Comparison of ENCODE assay signal across 9 cellular contexts in the genomic region with DNA sequence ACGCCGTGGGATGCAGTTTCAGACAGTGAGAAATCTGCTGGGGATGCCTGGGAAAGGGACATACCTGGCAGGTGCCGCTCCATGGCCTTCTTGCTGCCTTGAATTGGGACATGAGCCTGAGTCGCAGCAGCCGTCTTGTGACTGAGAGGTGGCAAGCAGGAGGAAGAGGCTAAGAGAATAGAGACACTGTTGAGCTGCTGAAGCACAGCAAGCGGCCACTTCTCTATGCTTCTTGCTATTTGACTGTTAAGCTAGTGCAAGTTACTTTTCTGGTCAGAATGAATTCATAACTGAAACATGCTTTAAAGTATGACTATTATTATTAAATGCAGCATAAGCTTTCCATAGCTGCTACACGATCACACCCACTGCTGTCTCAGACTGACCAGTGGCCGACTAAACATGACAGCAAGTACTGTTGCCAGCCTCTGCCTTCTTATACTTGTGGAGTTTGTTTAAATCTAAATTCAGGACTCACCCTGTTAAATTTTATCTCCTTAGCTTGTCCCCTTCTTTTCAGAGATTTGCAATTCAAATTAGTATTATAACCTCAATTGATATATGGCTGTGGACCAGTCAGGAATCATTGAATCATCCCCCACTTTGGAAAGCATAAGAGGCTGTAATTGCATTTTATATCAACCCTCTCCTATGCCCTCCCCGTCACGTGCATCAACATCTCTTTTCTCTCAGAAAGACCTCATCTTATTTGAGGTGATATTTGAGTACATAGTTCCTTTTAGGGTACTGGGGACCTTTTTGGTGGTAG. TPM values are rescaled to one million over a fixed set of nuclear protein-coding genes. Genes with fewer than 3 reads are reported as not detected.
DNase-seq lines count a peak whose midpoint lies in the region; ATAC-seq and TF ChIP-seq lines count a peak whose summit lies in the region.
"Had no signal": no experiment of that assay in that cellular context is flagged by ENCODE, and none has a peak within 500 bp of the region (broad histone marks: within the 10 kb centered on the region; RNA-seq: fewer than 3 reads in every experiment).

No MANE protein-coding gene starts in this region.

- peaks cover 4% of the 10 kb centered on the region; the same call in 1 of the 2 replicates for H3K27me3 ChIP-seq in OCI-LY1 (ENCODE audit: insufficient read depth, low read length)
- H3K27me3 ChIP-seq in CD8-positive, alpha-beta T cell (ENCODE audit: insufficient read depth, low read length) = no peaks in the 10 kb centered on the region

- no peaks in the 10 kb centered on the region for H3F3A ChIP-seq in OCI-LY1 (ENCODE audit: insufficient read depth, low read length)

- no peak overlapping the region for H3K27ac Mint-ChIP-seq in CD8-positive, alpha-beta T cell
- no peak overlapping the region for H3K27ac Mint-ChIP-seq in HFFc6

- no peak overlapping the region for H3K27ac ChIP-seq in OCI-LY1 (ENCODE audit: low read depth, low read length, poor library complexity, severe bottlenecking)
- no peak overlapping the region for H3K27ac ChIP-seq in CD8-positive, alpha-beta T cell (ENCODE audit: low read depth, low read length)

- H4K20me1 ChIP-seq in OCI-LY1 (ENCODE audit: insufficient read depth, low read length) = no peaks in the 10 kb centered on the region

- H3K4me1 Mint-ChIP-seq in CD8-positive, alpha-beta T cell (ENCODE audit: low read depth) = peaks cover 6% of the 10 kb centered on the region
- no peaks in the 10 kb centered on the region for H3K4me1 Mint-ChIP-seq in HFFc6 (ENCODE audit: low read depth)

- H3K4me2 ChIP-seq in OCI-LY1 (ENCODE audit: low read length) = peak overlapping the region; percentile 19; the same call in 1 of the 2 replicates

- no peaks in the 10 kb centered on the region for H3K36me3 Mint-ChIP-seq in CD8-positive, alpha-beta T cell
- no peaks in the 10 kb centered on the region for H3K36me3 Mint-ChIP-seq in HFFc6 (ENCODE audit: low read depth)

- intact Hi-C loops in CD8-positive, alpha-beta T cell (cut with DNase I, micrococcal nuclease) = no loop called here

- peak; percentile 51 for ATAC-seq in HG02938 (IDR thresholded peaks at IDR 0.05; ENCODE audit: unreplicated experiment)
- no peak for ATAC-seq in CD8-positive, alpha-beta T cell

- no peaks in the 10 kb centered on the region for H3K36me3 ChIP-seq in OCI-LY1 (ENCODE audit: insufficient read depth, low read length)
- no peaks in the 10 kb centered on the region for H3K36me3 ChIP-seq in CD8-positive, alpha-beta T cell (ENCODE audit: insufficient read depth, low read length)

- CTCF ChIA-PET in CD8-positive, alpha-beta T cell (lab: Charles Lee) = no interaction called here

- H3K9me3 Mint-ChIP-seq in CD8-positive, alpha-beta T cell = no peaks in the 10 kb centered on the region
- H3K9me3 Mint-ChIP-seq in HFFc6 = no peaks in the 10 kb centered on the region

- no peaks in the 10 kb centered on the region for H3K79me2 ChIP-seq in OCI-LY1 (ENCODE audit: insufficient read depth, low read length)

- TF ChIP-seq CTCF in OCI-LY1 (IDR thresholded peaks at IDR 0.05; ENCODE audit: low read length) (no peak), HFFc6 (IDR thresholded peaks at IDR 0.05) (no peak)
- TF ChIP-seq CTCF in CD8-positive, alpha-beta T cell (IDR thresholded peaks at IDR 0.05) = no peak

- H3K4me3 ChIP-seq in GM08714 (ENCODE audit: low read length) (peak overlapping the region; percentile 36; the same call in 1 of the 2 replicates), OCI-LY1 (ENCODE audit: low read depth, low read length, poor library complexity, severe bottlenecking) (no peak overlapping the region)
- H3K4me3 ChIP-seq in CD8-positive, alpha-beta T cell (ENCODE audit: low read depth, low read length) = no peak overlapping the region
- H3K4me3 ChIP-seq: skin epidermis had no signal

- no peaks in the 10 kb centered on the region for H3K9me3 ChIP-seq in OCI-LY1 (ENCODE audit: low read length)
- no peaks in the 10 kb centered on the region for H3K9me3 ChIP-seq in CD8-positive, alpha-beta T cell (ENCODE audit: low read length)

- H3K4me3 Mint-ChIP-seq in CD8-positive, alpha-beta T cell = no peak overlapping the region
- H3K4me3 Mint-ChIP-seq in HFFc6 = no peak overlapping the region

- POLR2A ChIA-PET in CD8-positive, alpha-beta T cell (lab: Charles Lee) = no interaction called here

- peak; percentile 32 for DNase-seq in GM19240 (ENCODE audit: insufficient read length, low spot score)
- DNase-seq in CD8-positive, alpha-beta T cell = no peak
- no peak for DNase-seq in NCI-H2029 treated with DMSO at 0.1 percent for 48 hours (lab: John Stamatoyannopoulos, UW)
- DNase-seq in HFFc6 = no peak
- DNase-seq in activated CD4-positive, alpha-beta T cell treated with anti-CD3 and anti-CD28 coated beads, Interleukin-2, amount 50 U/mL, for 4 hours = no peak

- peaks cover 24% of the 10 kb centered on the region for H3K4me1 ChIP-seq in OCI-LY1 (ENCODE audit: insufficient read depth, low read length, severe bottlenecking)
- H3K4me1 ChIP-seq in CD8-positive, alpha-beta T cell (ENCODE audit: insufficient read depth, low read length) = no peaks in the 10 kb centered on the region

- H3K9ac ChIP-seq in OCI-LY1 (ENCODE audit: low read length) = no peak overlapping the region

- H2AFZ ChIP-seq in OCI-LY1 (ENCODE audit: low read length) = no peak overlapping the region

- peaks cover 15% of the 10 kb centered on the region for H3K27me3 Mint-ChIP-seq in CD8-positive, alpha-beta T cell (ENCODE audit: low read depth)
- H3K27me3 Mint-ChIP-seq in HFFc6 (ENCODE audit: insufficient read depth) = peaks cover 6% of the 10 kb centered on the region

- H3K9me2 ChIP-seq in OCI-LY1 (ENCODE audit: low read depth, low read length) = no peaks in the 10 kb centered on the region

RNA-seq across cellular contexts. Expression of gene ACSL1, which starts 24.8 kb away (rescaled TPM):
- 10 to 100 TPM; 18.4 to 21.3 TPM for total RNA-seq in CD8-positive, alpha-beta T cell
- total RNA-seq in HFFc6 (2021; fragmentation: NEBNext Ultra II Directional; extraction: Animal tissue kit (Norgen Biotek cat#: 25700)) = 10 to 100 TPM; 21.7 to 24.0 (median 22.9) TPM
